ENCODE assay signal across 9 cellular contexts in the genomic region with DNA sequence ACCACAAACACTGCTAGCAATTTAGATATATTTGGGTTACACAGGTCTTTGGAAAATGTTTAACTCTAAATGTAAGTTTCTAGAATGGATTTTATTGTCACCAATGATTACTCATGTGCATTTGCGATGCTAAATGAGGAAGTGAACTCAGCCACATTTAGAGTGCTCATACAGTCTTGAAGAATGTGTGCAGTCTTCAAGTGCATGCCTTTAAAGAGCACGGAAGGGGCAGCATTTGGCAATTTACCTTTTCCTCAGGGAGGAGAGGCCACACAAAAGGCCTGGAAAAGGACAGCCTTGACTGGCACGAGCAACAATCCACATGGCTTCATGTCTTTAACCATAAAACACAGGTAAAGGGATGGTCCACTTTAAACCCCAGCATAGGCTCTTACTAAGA.
DNase-seq lines count a peak whose midpoint lies in the region; ATAC-seq, FAIRE-seq and TF ChIP-seq lines count a peak whose summit lies in the region.
"Had no signal": no experiment of that assay in that cellular context is flagged by ENCODE, and none has a peak within 500 bp of the region (broad histone marks: within the 10 kb centered on the region; RNA-seq: fewer than 3 reads in every experiment).

No MANE protein-coding gene starts in this region.

- H3K79me2 ChIP-seq in DND-41 (ENCODE audit: insufficient read depth, low read length), result no peaks in the 10 kb centered on the region

- H3K4me3 ChIP-seq in DND-41 (ENCODE audit: low read depth in 1 of 2, low read length in 2 of 2) (no peak overlapping the region), thyroid gland (replicated peaks in 1 of 3) (no peak overlapping the region)

- H4K20me1 ChIP-seq in DND-41 (ENCODE audit: insufficient read depth, low read length), result no peaks in the 10 kb centered on the region

- H3K27me3 ChIP-seq in DND-41 (ENCODE audit: insufficient read depth, low read length, poor library complexity), result no peaks in the 10 kb centered on the region
- H3K27me3 ChIP-seq in thyroid gland, result no peaks in the 10 kb centered on the region

- peak overlapping the region; percentile 68 for H3K4me3 Mint-ChIP-seq in activated T-helper 17 cell treated with anti-CD3 and anti-CD28 coated beads, Interleukin-2, amount 50 U/mL, for 72 hours

- peak overlapping the region; percentile 3; the same call in 1 of the 2 replicates for H2AFZ ChIP-seq in DND-41 (ENCODE audit: low read depth, low read length)

- H3K9ac ChIP-seq in DND-41 (ENCODE audit: low read depth, low read length), result no peak overlapping the region

- no peak overlapping the region for H3K27ac Mint-ChIP-seq in activated T-helper 17 cell treated with anti-CD3 and anti-CD28 coated beads, Interleukin-2, amount 50 U/mL, for 72 hours

- no peaks in the 10 kb centered on the region for H3K36me3 ChIP-seq in DND-41 (ENCODE audit: insufficient read depth, low read length)
- no peaks in the 10 kb centered on the region for H3K36me3 ChIP-seq in thyroid gland

- DNase-seq in DND-41 (no peak), thyroid gland (peak; percentile 23 to 26), GM12892 (ENCODE audit: insufficient read length) (no peak), sciatic nerve (ENCODE audit: low spot score) (no peak), NCI-H510A treated with DMSO at 0.1 percent for 48 hours (lab: John Stamatoyannopoulos, UW) (no peak)

- no peak for TF ChIP-seq POLR2A in thyroid gland (IDR thresholded peaks at IDR 0.05)
- TF ChIP-seq POLR2A in GM12892 (IDR thresholded peaks at IDR 0.05; ENCODE audit: low read depth, low read length), result no peak

- no peak for FAIRE-seq in GM12892 (lab: Jason Lieb, UNC)

- H3K9me3 ChIP-seq in DND-41 (ENCODE audit: insufficient read depth, low read length, severe bottlenecking) (no peaks in the 10 kb centered on the region), thyroid gland (no peaks in the 10 kb centered on the region)

- H3K36me3 Mint-ChIP-seq in activated T-helper 17 cell treated with anti-CD3 and anti-CD28 coated beads, Interleukin-2, amount 50 U/mL, for 72 hours (ENCODE audit: low read depth), result peaks cover 4% of the 10 kb centered on the region

- H3K4me1 ChIP-seq in DND-41 (ENCODE audit: insufficient read depth, low read length) (peaks cover 42% of the 10 kb centered on the region), thyroid gland (no peaks in the 10 kb centered on the region)

- H3K4me1 Mint-ChIP-seq in activated T-helper 17 cell treated with anti-CD3 and anti-CD28 coated beads, Interleukin-2, amount 50 U/mL, for 72 hours, result peaks cover 61% of the 10 kb centered on the region

- H3K27me3 Mint-ChIP-seq in activated T-helper 17 cell treated with anti-CD3 and anti-CD28 coated beads, Interleukin-2, amount 50 U/mL, for 72 hours, result no peaks in the 10 kb centered on the region

- 21 to 24% methylated on average over 3 of the region's 3 CpGs for WGBS in thyroid gland, 2 donors

- ATAC-seq in DND-41 (ENCODE audit: insufficient read depth, low read depth) (no peak), GM21360 (IDR thresholded peaks at IDR 0.05; ENCODE audit: unreplicated experiment) (peak; percentile 86), HG03521 (IDR thresholded peaks at IDR 0.05; ENCODE audit: unreplicated experiment) (peak; percentile 74), sciatic nerve (no peak)
- no peak for ATAC-seq in activated T-helper 17 cell treated with anti-CD3 and anti-CD28 coated beads, Interleukin-2, amount 50 U/mL, for 72 hours (replicated peaks)
- ATAC-seq: HCT116 had no signal

- no peak overlapping the region for H3K4me2 ChIP-seq in DND-41 (ENCODE audit: insufficient read depth, low read length)

- peaks cover 5% of the 10 kb centered on the region for H3K9me3 Mint-ChIP-seq in activated T-helper 17 cell treated with anti-CD3 and anti-CD28 coated beads, Interleukin-2, amount 50 U/mL, for 72 hours

- H3K27ac ChIP-seq in DND-41 (ENCODE audit: low read length), result no peak overlapping the region; the same call in 1 of the 2 replicates
- peak overlapping the region in 1 of 3 donors; percentile 29 for H3K27ac ChIP-seq in thyroid gland

- TF ChIP-seq CTCF in DND-41 (IDR thresholded peaks at IDR 0.05; ENCODE audit: borderline replicate concordance, extremely low read depth, low read length, poor library complexity, severe bottlenecking), result no peak
- TF ChIP-seq CTCF in thyroid gland (IDR thresholded peaks at IDR 0.05), result no peak

- intact Hi-C loops in thyroid gland (cut with DNase I), result no loop called here
- intact Hi-C loops in sciatic nerve (cut with DNase I), result no loop called here

Comparison
In these comparisons a context has a peak if more than half of its experiments do, and no peak if none do; other contexts are left out.
1. ATAC-seq: peak in GM21360 (single experiment) and HG03521 (single experiment); none in DND-41 (single experiment), activated T-helper 17 cell treated with anti-CD3 and anti-CD28 coated beads, Interleukin-2, amount 50 U/mL, for 72 hours (single experiment) and sciatic nerve (single experiment).
2. DNase-seq: peak in thyroid gland (2 of 2); none in DND-41 (single experiment), GM12892 (single experiment), sciatic nerve (single experiment) and NCI-H510A treated with DMSO at 0.1 percent for 48 hours (single experiment).